In genomic region chr11:10451399-10452116, GRCh38 we compare ENCODE assay signal across 8 cellular contexts. TPM values are rescaled to one million over a fixed set of nuclear protein-coding genes. Genes with fewer than 3 reads are reported as not detected.
A peak's percentile ranks its signal among the peaks of the same experiment; 100 is the strongest.
DNase-seq lines count a peak whose midpoint lies in the region; TF ChIP-seq lines count a peak whose summit lies in the region.

No MANE protein-coding gene starts in this region.

- TF ChIP-seq CTCF in OCI-LY7 (conservative IDR thresholded peaks at IDR 0.05; ENCODE audit: low read length) (no peak), smooth muscle cell (IDR thresholded peaks at IDR 0.05; ENCODE audit: borderline replicate concordance, insufficient read depth, poor library complexity, severe bottlenecking) (no peak)

- no peaks in the 10 kb centered on the region for H3K9me2 ChIP-seq in OCI-LY7 (ENCODE audit: insufficient read depth, low read length)

- no peak overlapping the region for H3K9ac ChIP-seq in smooth muscle cell (ENCODE audit: low read depth)

- POLR2A ChIA-PET in OCI-LY7 (lab: Charles Lee), result interaction anchor here (0.6 to 7.6 kb wide), 3 partner anchors 8 to 1146 kb away, joined by 3 to 97 read pairs (median 4); no protein-coding TSS in a partner anchor

- H3K79me2 ChIP-seq in OCI-LY7 (ENCODE audit: insufficient read depth, low read depth, low read length) (no peaks in the 10 kb centered on the region), smooth muscle cell (ENCODE audit: low read depth) (no peaks in the 10 kb centered on the region)

- peaks cover 4% of the 10 kb centered on the region for H3F3A ChIP-seq in smooth muscle cell (ENCODE audit: low read depth)

- CTCF ChIA-PET in OCI-LY7 (lab: Charles Lee; ENCODE audit: unreplicated experiment), result interaction anchor here (0.9 to 1.1 kb wide), 2 partner anchors 9 to 54 kb away, joined by 3 to 5 read pairs; no protein-coding TSS in a partner anchor

- no peak overlapping the region for H2AFZ ChIP-seq in OCI-LY7 (ENCODE audit: low read length)
- no peak overlapping the region for H2AFZ ChIP-seq in smooth muscle cell (ENCODE audit: low read depth)

- H3K4me3 ChIP-seq in OCI-LY7 (ENCODE audit: low read depth, low read length, poor library complexity, severe bottlenecking) (no peak overlapping the region), esophagus (ENCODE audit: low read depth in 1 of 2, low read length in 2 of 2) (peak overlapping the region; percentile 56 to 69), smooth muscle cell (peak overlapping the region; percentile 64)

- H3K9me3 ChIP-seq in OCI-LY7 (ENCODE audit: low read length) (no peaks in the 10 kb centered on the region), esophagus (ENCODE audit: control insufficient read depth in 2 of 2, insufficient read depth in 1 of 2, low read depth in 1 of 2, low read length in 1 of 2) (no peaks in the 10 kb centered on the region), smooth muscle cell (replicated peaks; ENCODE audit: low read depth) (no peaks in the 10 kb centered on the region)

- BruUV-seq in OCI-LY7 (replicated peaks; lab: Mats Ljungman, UMichigan), result no TSS peak

- no peak overlapping the region for H3K27ac ChIP-seq in OCI-LY7 (ENCODE audit: low read depth, low read length, poor library complexity, severe bottlenecking)
- H3K27ac ChIP-seq in esophagus (ENCODE audit: low read depth in 2 of 2, low read length in 1 of 2), result peak overlapping the region; percentile 37 to 74
- no peak overlapping the region for H3K27ac ChIP-seq in smooth muscle cell (ENCODE audit: low read depth)

- 61 to 65% methylated on average over 5 of the region's 5 CpGs for WGBS in esophagus, 2 donors
- 59% methylated on average over 5 of the region's 5 CpGs for WGBS in smooth muscle cell (ENCODE audit: low lambda C conversion rate)

- H4K20me1 ChIP-seq in OCI-LY7 (ENCODE audit: insufficient read depth, low read length) (no peaks in the 10 kb centered on the region), smooth muscle cell (ENCODE audit: low read depth) (no peaks in the 10 kb centered on the region)

- no peaks in the 10 kb centered on the region for H3K27me3 ChIP-seq in esophagus (ENCODE audit: control insufficient read depth in 1 of 2, insufficient read depth in 2 of 2, low read length in 2 of 2)
- H3K27me3 ChIP-seq in smooth muscle cell (ENCODE audit: low read depth), result peaks cover 37% of the 10 kb centered on the region

- no peaks in the 10 kb centered on the region for H3K36me3 ChIP-seq in OCI-LY7 (ENCODE audit: insufficient read depth, low read length)
- no peaks in the 10 kb centered on the region for H3K36me3 ChIP-seq in esophagus (ENCODE audit: control insufficient read depth in 2 of 2, insufficient read depth in 2 of 2, low read length in 1 of 2)
- H3K36me3 ChIP-seq in smooth muscle cell (ENCODE audit: low read depth), result no peaks in the 10 kb centered on the region

- intact Hi-C loops in OCI-LY7 (cut with micrococcal nuclease; ENCODE audit: unreplicated experiment), result loop anchor here (10.0 kb wide), 2 partner anchors 697 to 767 kb away; no protein-coding TSS in a partner anchor

- no peak overlapping the region for H3K4me2 ChIP-seq in OCI-LY7 (ENCODE audit: low read length)
- peak overlapping the region; percentile 95 for H3K4me2 ChIP-seq in smooth muscle cell

- peaks cover 33% of the 10 kb centered on the region for H3K4me1 ChIP-seq in OCI-LY7 (ENCODE audit: insufficient read depth, low read length, poor library complexity, severe bottlenecking)
- H3K4me1 ChIP-seq in esophagus (ENCODE audit: control insufficient read depth in 2 of 2, insufficient read depth in 2 of 2, low read length in 1 of 2), result peaks cover 0 to 12% of the 10 kb centered on the region in 2 donors
- peaks cover 16% of the 10 kb centered on the region for H3K4me1 ChIP-seq in smooth muscle cell (ENCODE audit: low read depth)

- DNase-seq in NCI-H1417 (lab: John Stamatoyannopoulos, UW), result peak in 2 of 3 experiments; percentile 70 to 94
- no peak for DNase-seq in NCI-H1417 treated with DMSO at 0.1 percent for 48 hours (lab: John Stamatoyannopoulos, UW)
- peak; percentile 23 for DNase-seq in OCI-LY7 (ENCODE audit: low spot score)
- DNase-seq in smooth muscle cell (lab: John Stamatoyannopoulos, UW; ENCODE audit: unreplicated experiment), result no peak
- DNase-seq in retina, result no peak
- DNase-seq in GM03348 (ENCODE audit: low spot score), result no peak
- DNase-seq in activated CD4-positive, alpha-beta T cell treated with anti-CD3 and anti-CD28 coated beads for 1 hour, result no peak

RNA-seq across cellular contexts. Expression of gene AMPD3, which starts 3.5 kb away (rescaled TPM):
- total RNA-seq in OCI-LY7 (2014; rRNA removed; shearing (Covaris generic)), result 9.4 and 13.5 TPM in 2 replicates
- total RNA-seq in OCI-LY7 (2022) (17.0 and 25.6 TPM in 2 replicates), smooth muscle cell (3.6 and 3.9 TPM in 2 replicates)
- polyA plus RNA-seq in esophagus (10 to 100 TPM in 1 of 2 donors, 1 to 10 TPM in 1; 4.3 to 11.9 TPM), smooth muscle cell (0.67 and 2.1 TPM in 2 replicates)

Comparison
In these comparisons a context has a peak if more than half of its experiments do, and no peak if none do; other contexts are left out.
1. DNase-seq: peak in NCI-H1417 (2 of 3) and OCI-LY7 (single experiment); none in NCI-H1417 treated with DMSO at 0.1 percent for 48 hours (single experiment), smooth muscle cell (single experiment), retina (single experiment), GM03348 (single experiment) and activated CD4-positive, alpha-beta T cell treated with anti-CD3 and anti-CD28 coated beads for 1 hour (single experiment).
2. H3K27ac ChIP-seq: peak in esophagus (2 of 2); none in OCI-LY7 (single experiment) and smooth muscle cell (single experiment).